1 cellular context compared by ENCODE assay signal in genomic region chr12:92928962-92929915, GRCh38.
A peak's percentile ranks its signal among the peaks of the same experiment; 100 is the strongest.
TF ChIP-seq lines count a peak whose summit lies in the region.

Gene EEA1, minus strand, starts transcription at chr12:92929295. Its CDS starts 229 bp downstream, at chr12:92929066.

TF ChIP-seq in HepG2, 621 proteins besides CTCF, POLR2A, EP300 and RAD21 (continued from another document and continues in another):
- TF ChIP-seq, protein P1, sequence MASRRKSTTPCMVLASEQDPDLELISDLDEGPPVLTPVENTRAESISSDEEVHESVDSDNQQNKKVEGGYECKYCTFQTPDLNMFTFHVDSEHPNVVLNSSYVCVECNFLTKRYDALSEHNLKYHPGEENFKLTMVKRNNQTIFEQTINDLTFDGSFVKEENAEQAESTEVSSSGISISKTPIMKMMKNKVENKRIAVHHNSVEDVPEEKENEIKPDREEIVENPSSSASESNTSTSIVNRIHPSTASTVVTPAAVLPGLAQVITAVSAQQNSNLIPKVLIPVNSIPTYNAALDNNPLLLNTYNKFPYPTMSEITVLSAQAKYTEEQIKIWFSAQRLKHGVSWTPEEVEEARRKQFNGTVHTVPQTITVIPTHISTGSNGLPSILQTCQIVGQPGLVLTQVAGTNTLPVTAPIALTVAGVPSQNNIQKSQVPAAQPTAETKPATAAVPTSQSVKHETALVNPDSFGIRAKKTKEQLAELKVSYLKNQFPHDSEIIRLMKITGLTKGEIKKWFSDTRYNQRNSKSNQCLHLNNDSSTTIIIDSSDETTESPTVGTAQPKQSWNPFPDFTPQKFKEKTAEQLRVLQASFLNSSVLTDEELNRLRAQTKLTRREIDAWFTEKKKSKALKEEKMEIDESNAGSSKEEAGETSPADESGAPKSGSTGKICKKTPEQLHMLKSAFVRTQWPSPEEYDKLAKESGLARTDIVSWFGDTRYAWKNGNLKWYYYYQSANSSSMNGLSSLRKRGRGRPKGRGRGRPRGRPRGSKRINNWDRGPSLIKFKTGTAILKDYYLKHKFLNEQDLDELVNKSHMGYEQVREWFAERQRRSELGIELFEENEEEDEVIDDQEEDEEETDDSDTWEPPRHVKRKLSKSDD (CRISPR knock-in tag; IDR thresholded peaks at IDR 0.05; ENCODE audit: low read depth) = peak; percentile 75; the same call in 1 of the 2 replicates
- peak; percentile 21; the same call in 1 of the 2 replicates for TF ChIP-seq DNMT3B (CRISPR knock-in tag; conservative IDR thresholded peaks at IDR 0.05)
- no peak for TF ChIP-seq HIC2 (CRISPR knock-in tag; IDR thresholded peaks at IDR 0.05; ENCODE audit: low read depth)
- peak; percentile 91; the same call in 1 of the 3 replicates for TF ChIP-seq MXI1 (IDR thresholded peaks at IDR 0.05; ENCODE audit: borderline replicate concordance, low read depth, low read length)
- TF ChIP-seq, protein P2, sequence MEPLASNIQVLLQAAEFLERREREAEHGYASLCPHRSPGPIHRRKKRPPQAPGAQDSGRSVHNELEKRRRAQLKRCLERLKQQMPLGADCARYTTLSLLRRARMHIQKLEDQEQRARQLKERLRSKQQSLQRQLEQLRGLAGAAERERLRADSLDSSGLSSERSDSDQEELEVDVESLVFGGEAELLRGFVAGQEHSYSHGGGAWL (CRISPR knock-in tag; IDR thresholded peaks at IDR 0.05) = peak; percentile 94
- TF ChIP-seq ZNF383 (CRISPR knock-in tag; IDR thresholded peaks at IDR 0.05; ENCODE audit: borderline replicate concordance) = no peak
- TF ChIP-seq ZNF468 (CRISPR knock-in tag; IDR thresholded peaks at IDR 0.05) = 0 out of 2 replicates have a peak, but pooled peaks have one; percentile 48
- 0 out of 2 replicates have a peak, but pooled peaks have one; percentile 62 for TF ChIP-seq E2F1 (CRISPR knock-in tag; IDR thresholded peaks at IDR 0.05)
- TF ChIP-seq JARID2 (CRISPR knock-in tag; IDR thresholded peaks at IDR 0.05; ENCODE audit: insufficient replicate concordance) = no peak
- TF ChIP-seq NCOA1 (CRISPR knock-in tag; IDR thresholded peaks at IDR 0.05) = 0 out of 2 replicates have a peak, but pooled peaks have one; percentile 26
- TF ChIP-seq, protein P3, sequence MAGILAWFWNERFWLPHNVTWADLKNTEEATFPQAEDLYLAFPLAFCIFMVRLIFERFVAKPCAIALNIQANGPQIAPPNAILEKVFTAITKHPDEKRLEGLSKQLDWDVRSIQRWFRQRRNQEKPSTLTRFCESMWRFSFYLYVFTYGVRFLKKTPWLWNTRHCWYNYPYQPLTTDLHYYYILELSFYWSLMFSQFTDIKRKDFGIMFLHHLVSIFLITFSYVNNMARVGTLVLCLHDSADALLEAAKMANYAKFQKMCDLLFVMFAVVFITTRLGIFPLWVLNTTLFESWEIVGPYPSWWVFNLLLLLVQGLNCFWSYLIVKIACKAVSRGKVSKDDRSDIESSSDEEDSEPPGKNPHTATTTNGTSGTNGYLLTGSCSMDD (CRISPR knock-in tag; IDR thresholded peaks at IDR 0.05) = 0 out of 2 replicates have a peak, but pooled peaks have one; percentile 79
- peak; percentile 77 for TF ChIP-seq AGO2 (optimal IDR thresholded peaks at IDR 0.05; ENCODE audit: low read depth, low read length)
- no peak for TF ChIP-seq ZBTB46 (CRISPR knock-in tag; IDR thresholded peaks at IDR 0.05; ENCODE audit: borderline replicate concordance)
- TF ChIP-seq ELF1 (CRISPR knock-in tag; IDR thresholded peaks at IDR 0.05) = peak; percentile 82
- TF ChIP-seq ASH2L (IDR thresholded peaks at IDR 0.05; ENCODE audit: insufficient read length, low read depth, low read length) = peak; percentile 91
- no peak for TF ChIP-seq MAFG (CRISPR knock-in tag; IDR thresholded peaks at IDR 0.05)
- TF ChIP-seq MZF1 (CRISPR knock-in tag; IDR thresholded peaks at IDR 0.05; ENCODE audit: borderline replicate concordance) = 0 out of 2 replicates have a peak, but pooled peaks have one; percentile 68
- peak; percentile 74 for TF ChIP-seq PITX1 (CRISPR knock-in tag; IDR thresholded peaks at IDR 0.05)
- TF ChIP-seq GPN1 (CRISPR knock-in tag; IDR thresholded peaks at IDR 0.05; ENCODE audit: borderline replicate concordance) = no peak
- no peak for TF ChIP-seq ZNF33A (CRISPR knock-in tag; IDR thresholded peaks at IDR 0.05; ENCODE audit: borderline replicate concordance)
- TF ChIP-seq SKI (IDR thresholded peaks at IDR 0.05; ENCODE audit: partially characterized antibody) = peak; percentile 70
- TF ChIP-seq ZNF3 (CRISPR knock-in tag; IDR thresholded peaks at IDR 0.05) = no peak
- TF ChIP-seq NBN (conservative IDR thresholded peaks at IDR 0.05) = no peak
- TF ChIP-seq ZNF446 (CRISPR knock-in tag; IDR thresholded peaks at IDR 0.05) = peak; percentile 82; the same call in 1 of the 2 replicates
- TF ChIP-seq ZNF138 (CRISPR knock-in tag; IDR thresholded peaks at IDR 0.05; ENCODE audit: low read depth) = 0 out of 2 replicates have a peak, but pooled peaks have one; percentile 42
- TF ChIP-seq, protein P4, sequence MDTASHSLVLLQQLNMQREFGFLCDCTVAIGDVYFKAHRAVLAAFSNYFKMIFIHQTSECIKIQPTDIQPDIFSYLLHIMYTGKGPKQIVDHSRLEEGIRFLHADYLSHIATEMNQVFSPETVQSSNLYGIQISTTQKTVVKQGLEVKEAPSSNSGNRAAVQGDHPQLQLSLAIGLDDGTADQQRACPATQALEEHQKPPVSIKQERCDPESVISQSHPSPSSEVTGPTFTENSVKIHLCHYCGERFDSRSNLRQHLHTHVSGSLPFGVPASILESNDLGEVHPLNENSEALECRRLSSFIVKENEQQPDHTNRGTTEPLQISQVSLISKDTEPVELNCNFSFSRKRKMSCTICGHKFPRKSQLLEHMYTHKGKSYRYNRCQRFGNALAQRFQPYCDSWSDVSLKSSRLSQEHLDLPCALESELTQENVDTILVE (CRISPR knock-in tag; IDR thresholded peaks at IDR 0.05) = 0 out of 2 replicates have a peak, but pooled peaks have one; percentile 47
- TF ChIP-seq NRL (CRISPR knock-in tag; IDR thresholded peaks at IDR 0.05; ENCODE audit: borderline replicate concordance) = peak; percentile 93
- peak; percentile 84 for TF ChIP-seq SALL2 (CRISPR knock-in tag; IDR thresholded peaks at IDR 0.05)
- TF ChIP-seq, protein P5, sequence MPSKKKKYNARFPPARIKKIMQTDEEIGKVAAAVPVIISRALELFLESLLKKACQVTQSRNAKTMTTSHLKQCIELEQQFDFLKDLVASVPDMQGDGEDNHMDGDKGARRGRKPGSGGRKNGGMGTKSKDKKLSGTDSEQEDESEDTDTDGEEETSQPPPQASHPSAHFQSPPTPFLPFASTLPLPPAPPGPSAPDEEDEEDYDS (CRISPR knock-in tag; IDR thresholded peaks at IDR 0.05) = peak; percentile 77
- TF ChIP-seq, protein P6, sequence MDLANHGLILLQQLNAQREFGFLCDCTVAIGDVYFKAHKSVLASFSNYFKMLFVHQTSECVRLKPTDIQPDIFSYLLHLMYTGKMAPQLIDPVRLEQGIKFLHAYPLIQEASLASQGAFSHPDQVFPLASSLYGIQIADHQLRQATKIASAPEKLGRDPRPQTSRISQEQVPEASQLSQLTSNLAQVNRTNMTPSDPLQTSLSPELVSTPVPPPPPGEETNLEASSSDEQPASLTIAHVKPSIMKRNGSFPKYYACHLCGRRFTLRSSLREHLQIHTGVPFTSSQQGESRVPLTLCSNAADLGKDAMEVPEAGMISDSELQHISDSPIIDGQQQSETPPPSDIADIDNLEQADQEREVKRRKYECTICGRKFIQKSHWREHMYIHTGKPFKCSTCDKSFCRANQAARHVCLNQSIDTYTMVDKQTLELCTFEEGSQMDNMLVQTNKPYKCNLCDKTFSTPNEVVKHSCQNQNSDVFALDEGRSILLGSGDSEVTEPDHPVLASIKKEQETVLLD (CRISPR knock-in tag; IDR thresholded peaks at IDR 0.05; ENCODE audit: low read depth) = 0 out of 2 replicates have a peak, but pooled peaks have one; percentile 17
- no peak for TF ChIP-seq KAT2B (IDR thresholded peaks at IDR 0.05; ENCODE audit: borderline replicate concordance, low read depth, low read length)
- TF ChIP-seq GATAD2A (CRISPR knock-in tag; IDR thresholded peaks at IDR 0.05) = no peak; the same call in 1 of the 2 replicates
- TF ChIP-seq SALL1 (CRISPR knock-in tag; IDR thresholded peaks at IDR 0.05) = peak; percentile 97
- no peak for TF ChIP-seq SCMH1 (CRISPR knock-in tag; IDR thresholded peaks at IDR 0.05; ENCODE audit: borderline replicate concordance)
- TF ChIP-seq ZNF350 (CRISPR knock-in tag; IDR thresholded peaks at IDR 0.05; ENCODE audit: borderline replicate concordance, low read depth) = peak; percentile 90; the same call in 1 of the 2 replicates
- TF ChIP-seq CREB1 (IDR thresholded peaks at IDR 0.05) = peak; percentile 84
- TF ChIP-seq CREB1 (CRISPR knock-in tag; IDR thresholded peaks at IDR 0.05) = peak; percentile 61; the same call in 1 of the 2 replicates
- peak; percentile 76; the same call in 1 of the 2 replicates for TF ChIP-seq MTERF4 (CRISPR knock-in tag; IDR thresholded peaks at IDR 0.05)
- no peak for TF ChIP-seq AHDC1 (CRISPR knock-in tag; IDR thresholded peaks at IDR 0.05; ENCODE audit: borderline replicate concordance)
- TF ChIP-seq MTA1 (CRISPR knock-in tag; IDR thresholded peaks at IDR 0.05; ENCODE audit: borderline replicate concordance) = peak; percentile 77; the same call in 1 of the 2 replicates
- no peak for TF ChIP-seq XBP1 (CRISPR knock-in tag; IDR thresholded peaks at IDR 0.05)
- TF ChIP-seq ZNF572 (CRISPR knock-in tag; IDR thresholded peaks at IDR 0.05) = peak; percentile 22; the same call in 1 of the 2 replicates
